10 cellular contexts compared by ENCODE assay signal in genomic region chr9:128887914-128888350, GRCh38. TPM values are rescaled to one million over a fixed set of nuclear protein-coding genes. Genes with fewer than 3 reads are reported as not detected.
A peak's percentile ranks its signal among the peaks of the same experiment; 100 is the strongest.
DNase-seq lines count a peak whose midpoint lies in the region; ATAC-seq and TF ChIP-seq lines count a peak whose summit lies in the region.
"Had no signal": no experiment of that assay in that cellular context is flagged by ENCODE, and none has a peak within 500 bp of the region (broad histone marks: within the 10 kb centered on the region; RNA-seq: fewer than 3 reads in every experiment).

No MANE protein-coding gene starts in this region.

- 26 to 30% methylated on average over 6 to 9 of the region's 9 CpGs for WGBS in mesodermal cell (ENCODE audit: insufficient coverage in 2 of 2), 2 experiments

- H3K9me3 ChIP-seq in left ventricle myocardium inferior (replicated peaks): no peaks in the 10 kb centered on the region
- H3K9me3 ChIP-seq in mesodermal cell (ENCODE audit: control insufficient read depth, low read length): no peaks in the 10 kb centered on the region

- H3K27ac Mint-ChIP-seq in stimulated activated naive B cell treated with anti-CD40 and anti-IgM and Interleukin-4, amounts not matched to agents 10 μg/mL and 1 μg/mL and 100 μg/mL, for 72 hours: no peak overlapping the region

- H3K27ac ChIP-seq in left ventricle myocardium inferior (replicated peaks): peak overlapping the region; percentile 98
- peak overlapping the region in 51 of 59 donors; percentile 10 to 99 (median 63) for H3K27ac ChIP-seq in dorsolateral prefrontal cortex
- peak overlapping the region; percentile 45 for H3K27ac ChIP-seq in mesodermal cell (ENCODE audit: low read depth, low read length, severe bottlenecking)

- H3K4me1 ChIP-seq in left ventricle myocardium inferior: peaks cover 93% of the 10 kb centered on the region
- peaks cover 51% of the 10 kb centered on the region for H3K4me1 ChIP-seq in mesodermal cell (ENCODE audit: control insufficient read depth, insufficient read depth, low read length, poor library complexity, severe bottlenecking)

- peaks cover 18 to 19% of the 10 kb centered on the region in 2 donors for H3K4me1 Mint-ChIP-seq in stimulated activated naive B cell treated with anti-CD40 and anti-IgM and Interleukin-4, amounts not matched to agents 10 μg/mL and 1 μg/mL and 100 μg/mL, for 72 hours

- DNase-seq in left ventricle myocardium inferior (no peak), Right ventricle myocardium inferior (ENCODE audit: missing footprints) (no peak), dorsolateral prefrontal cortex (no peak)
- no peak for DNase-seq in stimulated activated naive B cell treated with anti-CD40 and anti-IgM and Interleukin-4, amounts not matched to agents 10 μg/mL and 1 μg/mL and 100 μg/mL, for 72 hours
- DNase-seq: AML-193, SIG-M5 had no signal

- H3K36me3 ChIP-seq in left ventricle myocardium inferior (peaks cover 44% of the 10 kb centered on the region), mesodermal cell (ENCODE audit: control insufficient read depth, insufficient read depth, low read length) (peaks cover 82% of the 10 kb centered on the region)

- H3K27me3 Mint-ChIP-seq in stimulated activated naive B cell treated with anti-CD40 and anti-IgM and Interleukin-4, amounts not matched to agents 10 μg/mL and 1 μg/mL and 100 μg/mL, for 72 hours: no peaks in the 10 kb centered on the region

- H3K36me3 Mint-ChIP-seq in stimulated activated naive B cell treated with anti-CD40 and anti-IgM and Interleukin-4, amounts not matched to agents 10 μg/mL and 1 μg/mL and 100 μg/mL, for 72 hours: peaks cover 9 to 28% of the 10 kb centered on the region in 2 donors

- no peaks in the 10 kb centered on the region for H3K9me3 Mint-ChIP-seq in stimulated activated naive B cell treated with anti-CD40 and anti-IgM and Interleukin-4, amounts not matched to agents 10 μg/mL and 1 μg/mL and 100 μg/mL, for 72 hours

- no peak overlapping the region for H3K4me3 Mint-ChIP-seq in stimulated activated naive B cell treated with anti-CD40 and anti-IgM and Interleukin-4, amounts not matched to agents 10 μg/mL and 1 μg/mL and 100 μg/mL, for 72 hours

- H3K4me3 ChIP-seq in left ventricle myocardium inferior: peak overlapping the region; percentile 23
- H3K4me3 ChIP-seq in dorsolateral prefrontal cortex: peak overlapping the region in 2 of 59 donors; percentile 2
- no peak overlapping the region for H3K4me3 ChIP-seq in mesodermal cell (ENCODE audit: extremely low read depth, insufficient read depth, low read length, poor library complexity, severe bottlenecking)

- ATAC-seq in Right ventricle myocardium inferior (no peak), HG02884 (IDR thresholded peaks at IDR 0.05; ENCODE audit: unreplicated experiment) (no peak), HG03565 (IDR thresholded peaks at IDR 0.05; ENCODE audit: unreplicated experiment) (no peak)
- no peak for ATAC-seq in activated CD4-positive, CD25-positive, alpha-beta regulatory T cell treated with anti-CD3 and anti-CD28 coated beads, Interleukin-2, amount 50 U/mL, for 24 hours
- ATAC-seq in stimulated activated naive B cell treated with anti-CD40 and anti-IgM and Interleukin-4, amounts not matched to agents 10 μg/mL and 1 μg/mL and 100 μg/mL, for 72 hours (replicated peaks): no peak

- intact Hi-C loops in left ventricle myocardium inferior (cut with micrococcal nuclease) (no loop called here), Right ventricle myocardium inferior (cut with DNase I) (no loop called here), dorsolateral prefrontal cortex (cut with DNase I) (no loop called here)

- H3K27me3 ChIP-seq in left ventricle myocardium inferior (ENCODE audit: low read depth): no peaks in the 10 kb centered on the region
- no peaks in the 10 kb centered on the region for H3K27me3 ChIP-seq in dorsolateral prefrontal cortex

- no peak for TF ChIP-seq CTCF in left ventricle myocardium inferior (IDR thresholded peaks at IDR 0.05; ENCODE audit: borderline replicate concordance)
- no peak for TF ChIP-seq CTCF in dorsolateral prefrontal cortex (IDR thresholded peaks at IDR 0.05 in 54 of 56, conservative IDR thresholded peaks at IDR 0.05 in 2 of 56; ENCODE audit: low read depth in 1 of 56, partially characterized antibody in 56 of 56)

RNA-seq across cellular contexts. Expression of gene LRRC8A, which starts 6.0 kb away (rescaled TPM):
- total RNA-seq in left ventricle myocardium inferior: 19.8 TPM
- 23.9 TPM for total RNA-seq in Right ventricle myocardium inferior
- 100 to 1,000 TPM in 48 of 120 experiments, 10 to 100 TPM in 72; 63.8 to 213 (median 95.1) TPM for total RNA-seq in dorsolateral prefrontal cortex
- 65.4 TPM for polyA plus RNA-seq in mesodermal cell (2013, experiment 1 of 2)
- 51.7 TPM for polyA plus RNA-seq in mesodermal cell (2013, experiment 2 of 2)

RNA-seq across cellular contexts. Expression of gene KYAT1, which starts 6.2 kb away (rescaled TPM):
- total RNA-seq in left ventricle myocardium inferior (12.1 TPM), Right ventricle myocardium inferior (11.9 TPM), dorsolateral prefrontal cortex (10 to 100 TPM; 22.3 to 55.0 (median 36.5) TPM)
- 22.5 TPM for polyA plus RNA-seq in mesodermal cell (2013, experiment 1 of 2)
- polyA plus RNA-seq in mesodermal cell (2013, experiment 2 of 2): 15.8 TPM

RNA-seq across cellular contexts. Expression of gene PHYHD1, which starts 32.9 kb away (rescaled TPM):
- total RNA-seq in left ventricle myocardium inferior (20.3 TPM), Right ventricle myocardium inferior (30.2 TPM), dorsolateral prefrontal cortex (100 to 1,000 TPM in 1 of 120 experiments, 10 to 100 TPM in 118, 1 to 10 TPM in 1; 8.8 to 113 (median 34.2) TPM)
- 20.5 TPM for polyA plus RNA-seq in mesodermal cell (2013, experiment 1 of 2)
- polyA plus RNA-seq in mesodermal cell (2013, experiment 2 of 2): 14.5 TPM

RNA-seq across cellular contexts. Expression of gene SPOUT1, which starts 58.3 kb away (rescaled TPM):
- total RNA-seq in left ventricle myocardium inferior: 17.5 TPM
- 17.4 TPM for total RNA-seq in Right ventricle myocardium inferior
- 10 to 100 TPM; 26.9 to 97.3 (median 42.1) TPM for total RNA-seq in dorsolateral prefrontal cortex
- 23.0 TPM for polyA plus RNA-seq in mesodermal cell (2013, experiment 1 of 2)
- 18.2 TPM for polyA plus RNA-seq in mesodermal cell (2013, experiment 2 of 2)

RNA-seq across cellular contexts. Expression of gene DOLK, which starts 59.5 kb away (rescaled TPM):
- total RNA-seq in left ventricle myocardium inferior (8.4 TPM), Right ventricle myocardium inferior (7.5 TPM), dorsolateral prefrontal cortex (10 to 100 TPM in 23 of 120 experiments, 1 to 10 TPM in 97; 3.6 to 13.2 (median 8.4) TPM)
- polyA plus RNA-seq in mesodermal cell (2013, experiment 1 of 2): 12.9 TPM
- 12.3 TPM for polyA plus RNA-seq in mesodermal cell (2013, experiment 2 of 2)

Comparison
In these comparisons a context has a peak if more than half of its experiments do, and no peak if none do; other contexts are left out.
1. H3K27ac ChIP-seq: peak in every context shown above with its lines; median percentile 98 in left ventricle myocardium inferior; 63 in dorsolateral prefrontal cortex; 45 in mesodermal cell.